In genomic region chr2:68483011-68483410, GRCh38 we compare ENCODE assay signal across 1 cellular context.
TF ChIP-seq lines count a peak whose summit lies in the region.

No MANE protein-coding gene starts in this region.

TF ChIP-seq in GM23338, 12 proteins besides CTCF, POLR2A, EP300 and RAD21:
- TF ChIP-seq EZH2 (IDR thresholded peaks at IDR 0.05; ENCODE audit: low read depth, unreplicated experiment) = no peak
- TF ChIP-seq ZNF462 (CRISPR knock-in tag; IDR thresholded peaks at IDR 0.05) = no peak
- no peak for TF ChIP-seq POLR2AphosphoS5 (IDR thresholded peaks at IDR 0.05; ENCODE audit: low read depth)
- TF ChIP-seq ZNF331 (CRISPR knock-in tag; IDR thresholded peaks at IDR 0.05; ENCODE audit: low read depth) = no peak
- no peak for TF ChIP-seq NANOG (IDR thresholded peaks at IDR 0.05; ENCODE audit: borderline replicate concordance)
- no peak for TF ChIP-seq JUNB (IDR thresholded peaks at IDR 0.05; ENCODE audit: unreplicated experiment)
- no peak for TF ChIP-seq ZNF114 (CRISPR knock-in tag; IDR thresholded peaks at IDR 0.05)
- TF ChIP-seq CREB1 (CRISPR knock-in tag; IDR thresholded peaks at IDR 0.05; ENCODE audit: low read depth) = no peak
- no peak for TF ChIP-seq REST (IDR thresholded peaks at IDR 0.05; ENCODE audit: unreplicated experiment)
- TF ChIP-seq ETS1 (IDR thresholded peaks at IDR 0.05) = no peak
- TF ChIP-seq STAT1 (IDR thresholded peaks at IDR 0.05; ENCODE audit: unreplicated experiment) = no peak
- TF ChIP-seq EZH2phosphoT487 (IDR thresholded peaks at IDR 0.05; ENCODE audit: unreplicated experiment) = no peak
